ENCODE assay signal across 17 cellular contexts in genomic region chr16:12602811-12603698, GRCh38.
DNase-seq lines count a peak whose midpoint lies in the region; ATAC-seq and TF ChIP-seq lines count a peak whose summit lies in the region.
"Had no signal": no experiment of that assay in that cellular context is flagged by ENCODE, and none has a peak within 500 bp of the region (broad histone marks: within the 10 kb centered on the region; RNA-seq: fewer than 3 reads in every experiment).

No MANE protein-coding gene starts in this region.

- H3K27ac ChIP-seq in H9 (ENCODE audit: insufficient read length, low read depth, low read length) = no peak overlapping the region
- peak overlapping the region; percentile 62 for H3K27ac ChIP-seq in WERI-Rb-1
- no peak overlapping the region for H3K27ac ChIP-seq in vagina
- no peak overlapping the region for H3K27ac ChIP-seq in lower lobe of right lung
- H3K27ac ChIP-seq in right lobe of liver = no peak overlapping the region

- H3K79me2 ChIP-seq in H9 (ENCODE audit: insufficient read depth, low read length) = no peaks in the 10 kb centered on the region

- no peak overlapping the region for H3K4ac ChIP-seq in H9 (ENCODE audit: low read depth, low read length)

- no peak overlapping the region for H4K8ac ChIP-seq in H9 (replicated peaks; ENCODE audit: insufficient read length, low read depth, low read length)

- H4K20me1 ChIP-seq in H9 (ENCODE audit: control insufficient read depth, insufficient read depth, insufficient read length) = no peaks in the 10 kb centered on the region

- no peak overlapping the region for H2BK15ac ChIP-seq in H9 (ENCODE audit: low read depth, low read length)

- no peaks in the 10 kb centered on the region for H3K79me1 ChIP-seq in H9 (ENCODE audit: insufficient read depth, low read depth, low read length, poor library complexity, severe bottlenecking)

- H3K9ac ChIP-seq in H9 (ENCODE audit: extremely low read depth, insufficient read length, low read length) = no peak overlapping the region

- H2BK5ac ChIP-seq in H9 (ENCODE audit: insufficient read length, low read length) = no peak overlapping the region

- ATAC-seq in HG03097 (IDR thresholded peaks at IDR 0.05; ENCODE audit: low FRiP score, unreplicated experiment) (no peak), lower lobe of right lung (no peak), right lobe of liver (no peak)

- intact Hi-C loops in vagina (cut with DNase I) = no loop called here
- intact Hi-C loops in lower lobe of right lung (cut with DNase I) = no loop called here
- intact Hi-C loops in right lobe of liver (cut with DNase I) = no loop called here

- no peak overlapping the region for H3K23ac ChIP-seq in H9 (ENCODE audit: insufficient read length, low read depth, low read length)

- H3K4me1 Mint-ChIP-seq in H9 (no peaks in the 10 kb centered on the region), neural crest cell (peaks cover 6% of the 10 kb centered on the region)
- H3K4me1 Mint-ChIP-seq: B cell, CD14-positive monocyte had no signal

- H2AFZ ChIP-seq in H9 (ENCODE audit: low read length) = no peak overlapping the region

- no peak overlapping the region for H3K18ac ChIP-seq in H9 (ENCODE audit: insufficient read length, low read depth, low read length)

- H3K36me3 ChIP-seq in WERI-Rb-1 = no peaks in the 10 kb centered on the region
- no peaks in the 10 kb centered on the region for H3K36me3 ChIP-seq in vagina
- no peaks in the 10 kb centered on the region for H3K36me3 ChIP-seq in lower lobe of right lung
- no peaks in the 10 kb centered on the region for H3K36me3 ChIP-seq in right lobe of liver

- no peak for TF ChIP-seq POLR2A in vagina (IDR thresholded peaks at IDR 0.05)
- no peak for TF ChIP-seq POLR2A in right lobe of liver (IDR thresholded peaks at IDR 0.05)

- no peak overlapping the region for H3K4me3 ChIP-seq in WERI-Rb-1 (ENCODE audit: low read depth, low read length)
- H3K4me3 ChIP-seq in vagina = no peak overlapping the region
- no peak overlapping the region for H3K4me3 ChIP-seq in lower lobe of right lung
- H3K4me3 ChIP-seq in right lobe of liver = no peak overlapping the region

- peaks cover 8 to 11% of the 10 kb centered on the region in 2 experiments for H3K9me3 Mint-ChIP-seq in H9
- peaks cover 13% of the 10 kb centered on the region for H3K9me3 Mint-ChIP-seq in neural crest cell

- H3K14ac ChIP-seq in H9 (ENCODE audit: insufficient read depth, low read length) = no peak overlapping the region; the same call in 1 of the 2 replicates

- no peak overlapping the region for H2BK12ac ChIP-seq in H9 (ENCODE audit: insufficient read length, low read depth, low read length)

- no peak overlapping the region for H4K5ac ChIP-seq in H9 (ENCODE audit: insufficient read length, low read depth, low read length)

- H3K4me1 ChIP-seq in H9 (ENCODE audit: insufficient read depth, low read length) (no peaks in the 10 kb centered on the region), vagina (no peaks in the 10 kb centered on the region), lower lobe of right lung (no peaks in the 10 kb centered on the region), right lobe of liver (no peaks in the 10 kb centered on the region)

- no peak overlapping the region for H3K4me3 Mint-ChIP-seq in H9
- H3K4me3 Mint-ChIP-seq in neural crest cell = no peak overlapping the region
- H3K4me3 Mint-ChIP-seq: B cell, CD14-positive monocyte had no signal

- H3K23me2 ChIP-seq in H9 (ENCODE audit: insufficient read length, low read depth, low read length, poor library complexity, severe bottlenecking) = no peaks in the 10 kb centered on the region

- no peak overlapping the region for H3K56ac ChIP-seq in H9 (ENCODE audit: insufficient read length, low read depth, low read length)

- no CpG with 5 or more reads among the region's 15 CpGs for WGBS in H9 (ENCODE audit: extremely low coverage, insufficient read length, low lambda C conversion rate)
- WGBS in right lobe of liver (ENCODE audit: insufficient coverage, low coverage, low lambda C conversion rate, missing lambda C conversion rate) = 85% methylated on average over 10 of the region's 15 CpGs

- no peak overlapping the region for H2BK120ac ChIP-seq in H9 (ENCODE audit: low read depth, low read length, poor library complexity, severe bottlenecking)

- H3K27me3 ChIP-seq in H9 (ENCODE audit: insufficient read depth, low read length) = no peaks in the 10 kb centered on the region
- H3K27me3 ChIP-seq in WERI-Rb-1 (ENCODE audit: insufficient read depth, low read depth, severe bottlenecking) = no peaks in the 10 kb centered on the region
- no peaks in the 10 kb centered on the region for H3K27me3 ChIP-seq in vagina
- peaks cover 3% of the 10 kb centered on the region for H3K27me3 ChIP-seq in lower lobe of right lung (ENCODE audit: low read depth)
- no peaks in the 10 kb centered on the region for H3K27me3 ChIP-seq in right lobe of liver

- no peak overlapping the region for H2BK20ac ChIP-seq in H9 (ENCODE audit: low read depth, low read length, poor library complexity, severe bottlenecking)

- DNase-seq in H9 (peak; percentile 7), WERI-Rb-1 (peak; percentile 27), neural crest cell (ENCODE audit: low read depth, low spot score) (no peak), vagina (ENCODE audit: extremely low spot score in 2 of 2) (peak; percentile 32 to 94), lower lobe of right lung (no peak), right lobe of liver (no peak)
- DNase-seq: DMS79, Karpas-422, NCI-H1417 treated with DMSO at 0.1 percent for 48 hours, NCI-H187, NCI-H2107, NCI-H2227 treated with DMSO at 0.1 percent for 48 hours, NCI-H510A, Right ventricle myocardium superior had no signal

- no peak overlapping the region for H4K91ac ChIP-seq in H9 (ENCODE audit: insufficient read length, low read depth, low read length)

- H3K27me3 Mint-ChIP-seq in H9 (ENCODE audit: low read depth) (peaks cover 9% of the 10 kb centered on the region), neural crest cell (ENCODE audit: low read depth) (peaks cover 28% of the 10 kb centered on the region)

- H3K36me3 Mint-ChIP-seq in H9 (ENCODE audit: insufficient read depth in 1 of 3, low read depth in 3 of 3) = no peaks in the 10 kb centered on the region; a peak in 1 of 7 replicates
- H3K36me3 Mint-ChIP-seq in neural crest cell (ENCODE audit: low read depth) = no peaks in the 10 kb centered on the region

- H3K4me2 ChIP-seq in H9 (ENCODE audit: insufficient read depth, insufficient read length, low read length) = no peak overlapping the region

- H3T11ph ChIP-seq in H9 (ENCODE audit: low read length) = no peak overlapping the region

- TF ChIP-seq CTCF in H9 (conservative IDR thresholded peaks at IDR 0.05) (no peak), WERI-Rb-1 (IDR thresholded peaks at IDR 0.05; ENCODE audit: low read depth, low read length) (no peak), neural crest cell (conservative IDR thresholded peaks at IDR 0.05) (no peak), vagina (IDR thresholded peaks at IDR 0.05) (no peak), lower lobe of right lung (IDR thresholded peaks at IDR 0.05) (no peak), right lobe of liver (IDR thresholded peaks at IDR 0.05) (no peak)

- no peak overlapping the region for H3K27ac Mint-ChIP-seq in H9
- H3K27ac Mint-ChIP-seq in neural crest cell (ENCODE audit: unreplicated experiment) = peak overlapping the region; percentile 58
- H3K27ac Mint-ChIP-seq: B cell, CD14-positive monocyte had no signal

- H2AK5ac ChIP-seq in H9 (ENCODE audit: insufficient read length, low read length) = no peak overlapping the region

- H3K9me3 ChIP-seq in H9 (ENCODE audit: control insufficient read depth, low read depth, low read length) = no peaks in the 10 kb centered on the region
- peaks cover 12% of the 10 kb centered on the region for H3K9me3 ChIP-seq in WERI-Rb-1 (ENCODE audit: severe bottlenecking)
- no peaks in the 10 kb centered on the region for H3K9me3 ChIP-seq in vagina
- no peaks in the 10 kb centered on the region for H3K9me3 ChIP-seq in lower lobe of right lung
- H3K9me3 ChIP-seq in right lobe of liver = no peaks in the 10 kb centered on the region

Comparison
In these comparisons a context has a peak if more than half of its experiments do, and no peak if none do; other contexts are left out.
1. DNase-seq: peak in H9 (single experiment), WERI-Rb-1 (single experiment) and vagina (2 of 2); none in neural crest cell (single experiment), lower lobe of right lung (single experiment) and right lobe of liver (0 of 3).